ENCODE assay signal across 28 cellular contexts in genomic region chr16:69349508-69349907, GRCh38. TPM values are rescaled to one million over a fixed set of nuclear protein-coding genes. Genes with fewer than 3 reads are reported as not detected.
"Had no signal": no experiment of that assay in that cellular context is flagged by ENCODE, and none has a peak within 500 bp of the region (broad histone marks: within the 10 kb centered on the region; RNA-seq: fewer than 3 reads in every experiment).

No MANE protein-coding gene starts in this region.

- H3K9me3 ChIP-seq: heart left ventricle, ovary, psoas muscle, sigmoid colon, stomach, thoracic aorta, transverse colon had no signal

- FAIRE-seq: endometrium, frontal cortex had no signal

- H3K27me3 Mint-ChIP-seq: naive B cell had no signal

- H3K27me3 ChIP-seq: heart left ventricle, ovary, sigmoid colon, stomach, transverse colon had no signal

- H3K36me3 ChIP-seq: ovary, transverse colon had no signal

- H3K27ac ChIP-seq: heart left ventricle, ovary, psoas muscle, sigmoid colon, skin epidermis, stomach, thoracic aorta, transverse colon had no signal

- H3K4me1 ChIP-seq: psoas muscle, sigmoid colon had no signal

- H3K4me3 ChIP-seq: heart left ventricle, lung, ovary, psoas muscle, sigmoid colon, skin epidermis, stomach, thoracic aorta, transverse colon had no signal

- H3K27ac Mint-ChIP-seq: nephron had no signal

- DNase-seq: effector memory CD4-positive, alpha-beta T cell; heart left ventricle; hippocampal formation; left colon; left ventricle myocardium superior; mesenchymal stem cell; naive B cell; nucleus accumbens; ovary; psoas muscle; sigmoid colon; stimulated activated CD4-positive, alpha-beta T cell treated with anti-CD3 and anti-CD28 coated beads, Interleukin-2, amount 100 ng/mL, for 24 hours; stimulated activated CD4-positive, alpha-beta T cell treated with anti-CD3 and anti-CD28 coated beads, Interleukin-4, amount 100 ng/mL, for 4 hours; stimulated activated naive CD4-positive, alpha-beta T cell; stomach; substantia nigra; transverse colon had no signal

- H3K9me3 Mint-ChIP-seq: naive B cell, nephron had no signal

- ATAC-seq: esophagus mucosa, heart left ventricle, left colon, left ventricle myocardium superior, psoas muscle had no signal

- H3K4me3 Mint-ChIP-seq: naive B cell, nephron had no signal

RNA-seq across cellular contexts. Expression of gene TMED6, which starts 2.1 kb away (rescaled TPM):
- total RNA-seq: fibroblast of lung, frontal cortex, glomerular endothelial cell, kidney epithelial cell, left ventricle myocardium superior, sigmoid colon, urinary bladder had no signal
- polyA plus RNA-seq: ovary had no signal
